Comparison of ENCODE assay signal across 11 cellular contexts in the genomic region with DNA sequence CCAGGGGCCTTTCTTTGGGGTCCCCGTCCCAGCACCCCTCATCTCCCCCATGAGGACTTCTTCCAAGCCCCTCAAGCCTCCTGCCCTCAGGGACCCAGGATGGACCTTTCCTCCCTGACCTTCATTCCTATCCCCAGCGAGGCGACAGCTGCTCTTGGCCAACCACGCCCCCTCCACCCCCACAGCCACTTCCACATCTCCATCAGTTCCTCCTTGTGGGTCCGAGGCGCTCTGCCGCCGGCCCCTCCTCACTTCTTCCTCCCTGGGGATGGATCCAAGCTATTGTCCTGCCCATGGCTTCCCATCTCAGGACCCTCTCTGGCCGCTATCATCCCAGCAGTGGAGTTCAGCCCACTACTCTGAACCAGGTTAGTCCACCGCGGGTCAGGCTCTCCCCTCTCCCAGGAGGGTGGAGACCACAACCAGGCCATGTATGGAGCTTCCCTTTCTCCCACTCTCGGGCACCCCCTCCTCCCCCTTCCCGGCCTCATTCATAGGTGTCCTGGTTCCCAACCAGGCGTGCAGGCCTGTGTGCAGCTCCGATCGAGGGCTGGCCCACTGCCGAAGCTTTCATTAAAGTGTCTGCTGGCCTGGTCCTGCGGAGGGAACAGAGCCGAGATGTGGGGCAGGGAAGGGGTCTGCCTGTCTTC. TPM values are rescaled to one million over a fixed set of nuclear protein-coding genes. Genes with fewer than 3 reads are reported as not detected.
DNase-seq lines count a peak whose midpoint lies in the region; ATAC-seq and TF ChIP-seq lines count a peak whose summit lies in the region.
"Had no signal": no experiment of that assay in that cellular context is flagged by ENCODE, and none has a peak within 500 bp of the region (broad histone marks: within the 10 kb centered on the region; RNA-seq: fewer than 3 reads in every experiment).

No MANE protein-coding gene starts in this region.

- no peak overlapping the region for H3K9ac ChIP-seq in mesenchymal stem cell (ENCODE audit: low read length)

- no peak for ATAC-seq in activated naive CD4-positive, alpha-beta T cell treated with anti-CD3 and anti-CD28 coated beads, Interleukin-2, amount 50 U/mL, for 72 hours
- ATAC-seq in activated naive CD8-positive, alpha-beta T cell treated with anti-CD3 and anti-CD28 coated beads, Interleukin-2, amount 50 U/mL, for 24 hours = no peak
- ATAC-seq in GM18505 (IDR thresholded peaks at IDR 0.05; ENCODE audit: unreplicated experiment) = no peak

- H3K4me1 Mint-ChIP-seq in activated naive CD4-positive, alpha-beta T cell treated with anti-CD3 and anti-CD28 coated beads for 36 hours (ENCODE audit: low read depth) = peaks cover 24% of the 10 kb centered on the region
- peaks cover 27% of the 10 kb centered on the region for H3K4me1 Mint-ChIP-seq in activated naive CD8-positive, alpha-beta T cell treated with anti-CD3 and anti-CD28 coated beads, Interleukin-2, amount 50 U/mL, for 24 hours

- H3K36me3 Mint-ChIP-seq in activated naive CD4-positive, alpha-beta T cell treated with anti-CD3 and anti-CD28 coated beads for 36 hours (ENCODE audit: low read depth) = no peaks in the 10 kb centered on the region
- H3K36me3 Mint-ChIP-seq in activated naive CD4-positive, alpha-beta T cell treated with anti-CD3 and anti-CD28 coated beads, Interleukin-2, amount 50 U/mL, for 72 hours = no peaks in the 10 kb centered on the region
- H3K36me3 Mint-ChIP-seq in activated naive CD8-positive, alpha-beta T cell treated with anti-CD3 and anti-CD28 coated beads, Interleukin-2, amount 50 U/mL, for 24 hours (ENCODE audit: low read depth) = no peaks in the 10 kb centered on the region

- no peak overlapping the region for H2AK5ac ChIP-seq in mesenchymal stem cell (ENCODE audit: low read length, severe bottlenecking)

- H3K27ac ChIP-seq in mesenchymal stem cell (ENCODE audit: low read length, poor library complexity, severe bottlenecking) = no peak overlapping the region
- H3K27ac ChIP-seq in uterus = peak overlapping the region; percentile 85 to 97
- H3K27ac ChIP-seq: C4-2B had no signal

- no peak overlapping the region for H3K4me2 ChIP-seq in mesenchymal stem cell (ENCODE audit: low read length, poor library complexity, severe bottlenecking)

- H3K36me3 ChIP-seq in mesenchymal stem cell (ENCODE audit: control insufficient read depth in 1 of 2, insufficient read depth in 2 of 2, low read depth in 1 of 2, low read length in 2 of 2) = peaks cover 0 to 13% of the 10 kb centered on the region in 2 experiments
- no peaks in the 10 kb centered on the region for H3K36me3 ChIP-seq in uterus

- no peaks in the 10 kb centered on the region for H3K9me3 Mint-ChIP-seq in activated naive CD4-positive, alpha-beta T cell treated with anti-CD3 and anti-CD28 coated beads for 36 hours
- H3K9me3 Mint-ChIP-seq in activated naive CD4-positive, alpha-beta T cell treated with anti-CD3 and anti-CD28 coated beads, Interleukin-2, amount 50 U/mL, for 72 hours = no peaks in the 10 kb centered on the region
- H3K9me3 Mint-ChIP-seq in activated naive CD8-positive, alpha-beta T cell treated with anti-CD3 and anti-CD28 coated beads, Interleukin-2, amount 50 U/mL, for 24 hours = no peaks in the 10 kb centered on the region

- peak overlapping the region in 1 of 2 experiments; percentile 55 for H3K4ac ChIP-seq in mesenchymal stem cell (ENCODE audit: low read depth in 1 of 2, low read length in 2 of 2)

- H3K79me1 ChIP-seq in mesenchymal stem cell (replicated peaks; ENCODE audit: low read length, poor library complexity, severe bottlenecking) = peaks cover 16% of the 10 kb centered on the region

- H3K23ac ChIP-seq in mesenchymal stem cell (ENCODE audit: low read length in 2 of 2) = no peak overlapping the region

- no peak overlapping the region for H3K18ac ChIP-seq in mesenchymal stem cell (ENCODE audit: low read depth in 1 of 2, low read length in 2 of 2)

- no peak overlapping the region for H3K4me3 ChIP-seq in mesenchymal stem cell (ENCODE audit: insufficient read depth in 1 of 2, low read depth in 1 of 2, low read length in 2 of 2)
- no peak overlapping the region for H3K4me3 ChIP-seq in uterus

- no peak overlapping the region for H2BK5ac ChIP-seq in mesenchymal stem cell (ENCODE audit: low read depth, low read length, poor library complexity, severe bottlenecking)

- H2BK12ac ChIP-seq in mesenchymal stem cell (ENCODE audit: low read length in 2 of 2) = peak overlapping the region; percentile 57 to 67

- peak overlapping the region; percentile 29 for H4K91ac ChIP-seq in mesenchymal stem cell (ENCODE audit: low read length)

- peaks cover 10% of the 10 kb centered on the region for H3K27me3 Mint-ChIP-seq in activated naive CD4-positive, alpha-beta T cell treated with anti-CD3 and anti-CD28 coated beads for 36 hours (ENCODE audit: low read depth)
- peaks cover 5% of the 10 kb centered on the region for H3K27me3 Mint-ChIP-seq in activated naive CD8-positive, alpha-beta T cell treated with anti-CD3 and anti-CD28 coated beads, Interleukin-2, amount 50 U/mL, for 24 hours

- H2BK120ac ChIP-seq in mesenchymal stem cell (ENCODE audit: low read depth, low read length) = no peak overlapping the region

- TF ChIP-seq POLR2A in uterus (IDR thresholded peaks at IDR 0.05) = no peak
- no peak for TF ChIP-seq POLR2A in GM18505 (IDR thresholded peaks at IDR 0.05; ENCODE audit: borderline replicate concordance, extremely low read depth, insufficient read depth, insufficient read length)

- H3K9me3 ChIP-seq in mesenchymal stem cell (ENCODE audit: control insufficient read depth, low read length) = no peaks in the 10 kb centered on the region
- H3K9me3 ChIP-seq in uterus = no peaks in the 10 kb centered on the region

- peaks cover 32% of the 10 kb centered on the region for H3K4me1 ChIP-seq in mesenchymal stem cell (ENCODE audit: control insufficient read depth, insufficient read depth, low read depth, low read length)
- H3K4me1 ChIP-seq in uterus = peaks cover 0 to 7% of the 10 kb centered on the region in 2 donors

- H4K8ac ChIP-seq in mesenchymal stem cell (ENCODE audit: low read length) = no peak overlapping the region

- TF ChIP-seq CTCF in uterus (IDR thresholded peaks at IDR 0.05) = no peak

- H3K14ac ChIP-seq in mesenchymal stem cell (ENCODE audit: low read length in 2 of 2) = no peak overlapping the region

- no peak overlapping the region for H3K27ac Mint-ChIP-seq in activated naive CD4-positive, alpha-beta T cell treated with anti-CD3 and anti-CD28 coated beads for 36 hours
- peak overlapping the region in 1 of 2 donors; percentile 52 for H3K27ac Mint-ChIP-seq in activated naive CD4-positive, alpha-beta T cell treated with anti-CD3 and anti-CD28 coated beads, Interleukin-2, amount 50 U/mL, for 72 hours
- H3K27ac Mint-ChIP-seq in activated naive CD8-positive, alpha-beta T cell treated with anti-CD3 and anti-CD28 coated beads, Interleukin-2, amount 50 U/mL, for 24 hours = no peak overlapping the region

- H2AFZ ChIP-seq in mesenchymal stem cell (ENCODE audit: low read depth, low read length) = no peak overlapping the region

- H3K4me3 Mint-ChIP-seq in activated naive CD4-positive, alpha-beta T cell treated with anti-CD3 and anti-CD28 coated beads for 36 hours = peak overlapping the region; percentile 61
- H3K4me3 Mint-ChIP-seq in activated naive CD8-positive, alpha-beta T cell treated with anti-CD3 and anti-CD28 coated beads, Interleukin-2, amount 50 U/mL, for 24 hours = peak overlapping the region; percentile 4

- intact Hi-C loops in activated naive CD4-positive, alpha-beta T cell treated with anti-CD3 and anti-CD28 coated beads for 36 hours (cut with micrococcal nuclease) = loop anchor here (1.0 kb wide), 2 partner anchors 105 to 111 kb away; partner anchors contain the start of gene PRKRIP1
- intact Hi-C loops in uterus (cut with DNase I; ENCODE audit: low total_unique reads) = no loop called here

- CTCF ChIA-PET in activated naive CD4-positive, alpha-beta T cell treated with anti-CD3 and anti-CD28 coated beads for 36 hours (lab: Charles Lee) = interaction anchor here (1.1 kb wide), 1 partner anchor 106 kb away, joined by 4 read pairs; no protein-coding TSS in a partner anchor

- no peak for DNase-seq in activated naive CD4-positive, alpha-beta T cell treated with anti-CD3 and anti-CD28 coated beads for 36 hours
- no peak for DNase-seq in activated naive CD4-positive, alpha-beta T cell treated with anti-CD3 and anti-CD28 coated beads, Interleukin-2, amount 50 U/mL, for 72 hours (ENCODE audit: low spot score in 2 of 2)
- no peak for DNase-seq in activated naive CD8-positive, alpha-beta T cell treated with anti-CD3 and anti-CD28 coated beads, Interleukin-2, amount 50 U/mL, for 24 hours
- no peak for DNase-seq in mesenchymal stem cell
- DNase-seq in uterus = peak in 1 of 2 donors; percentile 39
- no peak for DNase-seq in D341Med (ENCODE audit: low spot score)
- no peak for DNase-seq in middle frontal gyrus (ENCODE audit: extremely low spot score, low spot score)
- DNase-seq: NCI-H1048; stimulated activated CD4-positive, alpha-beta T cell treated with anti-CD3 and anti-CD28 coated beads, Interleukin-1b, Interleukin-23, amount 100 ng/mL, for 48 hours had no signal

- H3K27me3 ChIP-seq in mesenchymal stem cell (ENCODE audit: control insufficient read depth in 1 of 2, insufficient read depth in 1 of 2, low read length in 2 of 2) = peaks cover 6 to 13% of the 10 kb centered on the region in 2 experiments
- H3K27me3 ChIP-seq in uterus = no peaks in the 10 kb centered on the region

- H2BK15ac ChIP-seq in mesenchymal stem cell (ENCODE audit: low read depth, poor library complexity, severe bottlenecking) = no peak overlapping the region

- 72% methylated on average over 19 of the region's 19 CpGs for WGBS in mesenchymal stem cell

RNA-seq across cellular contexts. Expression of gene SH2B2, which starts 1.7 kb away (rescaled TPM):
- 1 to 10 TPM; 1.4 TPM for total RNA-seq in activated naive CD4-positive, alpha-beta T cell treated with anti-CD3 and anti-CD28 coated beads for 36 hours
- total RNA-seq in activated naive CD4-positive, alpha-beta T cell treated with anti-CD3 and anti-CD28 coated beads, Interleukin-2, amount 50 U/mL, for 72 hours = 1 to 10 TPM in 1 of 2 donors, under 1 TPM in 1; 0.84 to 6.3 TPM
- polyA plus RNA-seq in mesenchymal stem cell (2013, experiment 1 of 2) = 2.3 TPM
- polyA plus RNA-seq in mesenchymal stem cell (2013, experiment 2 of 2) = 1.9 TPM
- 10 to 100 TPM in 1 of 4 donors, 1 to 10 TPM in 1, under 1 TPM in 1, not detected in 1; 0.77 to 13.8 (median 9.4) TPM for total RNA-seq in uterus
